In the genomic region with DNA sequence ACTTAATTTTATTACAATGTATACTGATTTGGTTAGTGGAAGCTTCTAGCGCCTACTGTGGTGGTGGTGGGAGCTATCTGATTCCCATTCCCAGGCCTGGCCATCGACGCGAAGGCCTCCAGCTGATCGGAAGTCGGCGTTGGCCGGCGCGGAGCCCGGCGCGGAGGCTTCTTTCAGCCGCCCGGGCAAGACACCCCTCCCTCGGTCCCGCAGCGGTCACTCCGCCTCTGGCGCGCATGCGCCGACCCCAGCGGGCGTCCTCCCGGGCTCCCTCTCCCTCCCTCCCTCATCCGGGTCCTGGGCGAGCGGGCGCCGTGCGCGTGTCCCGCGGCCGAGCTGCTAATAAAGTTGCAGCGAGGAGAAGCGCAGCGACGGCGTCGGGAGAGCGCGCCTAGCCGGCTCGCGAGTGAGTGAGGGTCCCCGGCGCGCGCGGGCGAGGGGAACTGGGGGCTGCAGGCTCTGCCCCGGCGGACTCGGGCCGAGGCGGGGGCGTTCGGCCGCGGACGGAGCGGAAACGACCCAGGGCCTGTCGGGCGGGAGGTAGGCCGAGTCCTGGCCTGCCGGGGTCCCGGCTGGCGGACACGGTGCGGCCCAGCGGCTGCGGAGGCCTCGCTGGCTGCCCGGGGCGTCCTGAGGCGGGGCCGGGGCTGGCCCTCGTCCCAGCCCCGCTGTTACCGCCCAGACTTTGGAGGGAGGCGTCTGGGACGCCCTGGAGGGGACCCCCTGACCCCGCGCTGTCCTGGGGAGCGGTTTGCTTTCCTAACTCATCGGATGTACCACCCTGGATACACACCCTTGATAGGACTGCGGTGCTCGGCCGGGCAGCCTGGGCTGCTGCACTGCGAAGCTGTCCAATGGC, we compare ENCODE assay signal across 1 cellular context.
TF ChIP-seq lines count a peak whose summit lies in the region.

A gene (plus strand): TSS at position 289 of the 859 bp plus-strand sequence. CDS start 20,916 bp downstream, outside the sequence.

TF ChIP-seq in K562, 482 proteins besides CTCF, POLR2A, EP300 and RAD21 (continued from another document and continues in another):
- TF ChIP-seq, protein P1, sequence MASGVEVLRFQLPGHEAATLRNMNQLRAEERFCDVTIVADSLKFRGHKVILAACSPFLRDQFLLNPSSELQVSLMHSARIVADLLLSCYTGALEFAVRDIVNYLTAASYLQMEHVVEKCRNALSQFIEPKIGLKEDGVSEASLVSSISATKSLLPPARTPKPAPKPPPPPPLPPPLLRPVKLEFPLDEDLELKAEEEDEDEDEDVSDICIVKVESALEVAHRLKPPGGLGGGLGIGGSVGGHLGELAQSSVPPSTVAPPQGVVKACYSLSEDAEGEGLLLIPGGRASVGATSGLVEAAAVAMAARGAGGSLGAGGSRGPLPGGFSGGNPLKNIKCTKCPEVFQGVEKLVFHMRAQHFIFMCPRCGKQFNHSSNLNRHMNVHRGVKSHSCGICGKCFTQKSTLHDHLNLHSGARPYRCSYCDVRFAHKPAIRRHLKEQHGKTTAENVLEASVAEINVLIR (CRISPR knock-in tag; IDR thresholded peaks at IDR 0.05), result 0 out of 2 replicates have a peak, but pooled peaks have one; percentile 22
- no peak for TF ChIP-seq ILF3 (IDR thresholded peaks at IDR 0.05; ENCODE audit: borderline replicate concordance)
- peak; percentile 36 for TF ChIP-seq SAP30 (IDR thresholded peaks at IDR 0.05; ENCODE audit: borderline replicate concordance, insufficient read depth, low read depth, low read length, poor library complexity, severe bottlenecking)
- TF ChIP-seq, protein P2, sequence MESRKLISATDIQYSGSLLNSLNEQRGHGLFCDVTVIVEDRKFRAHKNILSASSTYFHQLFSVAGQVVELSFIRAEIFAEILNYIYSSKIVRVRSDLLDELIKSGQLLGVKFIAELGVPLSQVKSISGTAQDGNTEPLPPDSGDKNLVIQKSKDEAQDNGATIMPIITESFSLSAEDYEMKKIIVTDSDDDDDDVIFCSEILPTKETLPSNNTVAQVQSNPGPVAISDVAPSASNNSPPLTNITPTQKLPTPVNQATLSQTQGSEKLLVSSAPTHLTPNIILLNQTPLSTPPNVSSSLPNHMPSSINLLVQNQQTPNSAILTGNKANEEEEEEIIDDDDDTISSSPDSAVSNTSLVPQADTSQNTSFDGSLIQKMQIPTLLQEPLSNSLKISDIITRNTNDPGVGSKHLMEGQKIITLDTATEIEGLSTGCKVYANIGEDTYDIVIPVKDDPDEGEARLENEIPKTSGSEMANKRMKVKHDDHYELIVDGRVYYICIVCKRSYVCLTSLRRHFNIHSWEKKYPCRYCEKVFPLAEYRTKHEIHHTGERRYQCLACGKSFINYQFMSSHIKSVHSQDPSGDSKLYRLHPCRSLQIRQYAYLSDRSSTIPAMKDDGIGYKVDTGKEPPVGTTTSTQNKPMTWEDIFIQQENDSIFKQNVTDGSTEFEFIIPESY (CRISPR knock-in tag; IDR thresholded peaks at IDR 0.05), result peak; percentile 50; the same call in 1 of the 2 replicates
- TF ChIP-seq SMARCE1 (IDR thresholded peaks at IDR 0.05), result 0 out of 2 replicates have a peak, but pooled peaks have one; percentile 23
- TF ChIP-seq HNRNPL (IDR thresholded peaks at IDR 0.05; ENCODE audit: low read depth, low read length), result peak; percentile 34; the same call in 1 of the 2 replicates
- TF ChIP-seq E2F3 (CRISPR knock-in tag; IDR thresholded peaks at IDR 0.05), result peak; percentile 70; the same call in 1 of the 2 replicates
- TF ChIP-seq POLR3G (IDR thresholded peaks at IDR 0.05; ENCODE audit: extremely low read depth, insufficient read length, insufficient replicate concordance), result no peak
- TF ChIP-seq, protein P3, sequence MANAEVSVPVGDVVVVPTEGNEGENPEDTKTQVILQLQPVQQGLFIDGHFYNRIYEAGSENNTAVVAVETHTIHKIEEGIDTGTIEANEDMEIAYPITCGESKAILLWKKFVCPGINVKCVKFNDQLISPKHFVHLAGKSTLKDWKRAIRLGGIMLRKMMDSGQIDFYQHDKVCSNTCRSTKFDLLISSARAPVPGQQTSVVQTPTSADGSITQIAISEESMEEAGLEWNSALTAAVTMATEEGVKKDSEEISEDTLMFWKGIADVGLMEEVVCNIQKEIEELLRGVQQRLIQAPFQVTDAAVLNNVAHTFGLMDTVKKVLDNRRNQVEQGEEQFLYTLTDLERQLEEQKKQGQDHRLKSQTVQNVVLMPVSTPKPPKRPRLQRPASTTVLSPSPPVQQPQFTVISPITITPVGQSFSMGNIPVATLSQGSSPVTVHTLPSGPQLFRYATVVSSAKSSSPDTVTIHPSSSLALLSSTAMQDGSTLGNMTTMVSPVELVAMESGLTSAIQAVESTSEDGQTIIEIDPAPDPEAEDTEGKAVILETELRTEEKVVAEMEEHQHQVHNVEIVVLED (CRISPR knock-in tag; IDR thresholded peaks at IDR 0.05), result peak; percentile 90
- TF ChIP-seq RCOR1 (IDR thresholded peaks at IDR 0.05; ENCODE audit: borderline replicate concordance in 1 of 2, low read depth in 2 of 2, low read length in 2 of 2), result peak in 1 of 2 experiments; percentile 64; a peak in 1 of 4 replicates
- TF ChIP-seq ZNF79 (CRISPR knock-in tag; IDR thresholded peaks at IDR 0.05; ENCODE audit: low read depth), result no peak
- peak; percentile 91 for TF ChIP-seq MTA3 (IDR thresholded peaks at IDR 0.05; ENCODE audit: borderline replicate concordance)
- TF ChIP-seq HDAC1 (IDR thresholded peaks at IDR 0.05), result peak in 1 of 2 experiments; percentile 50; a peak in 1 of 4 replicates
- TF ChIP-seq CBX5 (IDR thresholded peaks at IDR 0.05; ENCODE audit: borderline replicate concordance, low read depth), result no peak; the same call in 1 of the 2 replicates
- TF ChIP-seq ZNF3 (CRISPR knock-in tag; IDR thresholded peaks at IDR 0.05), result no peak
- TF ChIP-seq, protein P4, sequence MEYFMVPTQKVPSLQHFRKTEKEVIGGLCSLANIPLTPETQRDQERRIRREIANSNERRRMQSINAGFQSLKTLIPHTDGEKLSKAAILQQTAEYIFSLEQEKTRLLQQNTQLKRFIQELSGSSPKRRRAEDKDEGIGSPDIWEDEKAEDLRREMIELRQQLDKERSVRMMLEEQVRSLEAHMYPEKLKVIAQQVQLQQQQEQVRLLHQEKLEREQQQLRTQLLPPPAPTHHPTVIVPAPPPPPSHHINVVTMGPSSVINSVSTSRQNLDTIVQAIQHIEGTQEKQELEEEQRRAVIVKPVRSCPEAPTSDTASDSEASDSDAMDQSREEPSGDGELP (CRISPR knock-in tag; IDR thresholded peaks at IDR 0.05; ENCODE audit: borderline replicate concordance), result peak; percentile 98
- TF ChIP-seq, protein P5, sequence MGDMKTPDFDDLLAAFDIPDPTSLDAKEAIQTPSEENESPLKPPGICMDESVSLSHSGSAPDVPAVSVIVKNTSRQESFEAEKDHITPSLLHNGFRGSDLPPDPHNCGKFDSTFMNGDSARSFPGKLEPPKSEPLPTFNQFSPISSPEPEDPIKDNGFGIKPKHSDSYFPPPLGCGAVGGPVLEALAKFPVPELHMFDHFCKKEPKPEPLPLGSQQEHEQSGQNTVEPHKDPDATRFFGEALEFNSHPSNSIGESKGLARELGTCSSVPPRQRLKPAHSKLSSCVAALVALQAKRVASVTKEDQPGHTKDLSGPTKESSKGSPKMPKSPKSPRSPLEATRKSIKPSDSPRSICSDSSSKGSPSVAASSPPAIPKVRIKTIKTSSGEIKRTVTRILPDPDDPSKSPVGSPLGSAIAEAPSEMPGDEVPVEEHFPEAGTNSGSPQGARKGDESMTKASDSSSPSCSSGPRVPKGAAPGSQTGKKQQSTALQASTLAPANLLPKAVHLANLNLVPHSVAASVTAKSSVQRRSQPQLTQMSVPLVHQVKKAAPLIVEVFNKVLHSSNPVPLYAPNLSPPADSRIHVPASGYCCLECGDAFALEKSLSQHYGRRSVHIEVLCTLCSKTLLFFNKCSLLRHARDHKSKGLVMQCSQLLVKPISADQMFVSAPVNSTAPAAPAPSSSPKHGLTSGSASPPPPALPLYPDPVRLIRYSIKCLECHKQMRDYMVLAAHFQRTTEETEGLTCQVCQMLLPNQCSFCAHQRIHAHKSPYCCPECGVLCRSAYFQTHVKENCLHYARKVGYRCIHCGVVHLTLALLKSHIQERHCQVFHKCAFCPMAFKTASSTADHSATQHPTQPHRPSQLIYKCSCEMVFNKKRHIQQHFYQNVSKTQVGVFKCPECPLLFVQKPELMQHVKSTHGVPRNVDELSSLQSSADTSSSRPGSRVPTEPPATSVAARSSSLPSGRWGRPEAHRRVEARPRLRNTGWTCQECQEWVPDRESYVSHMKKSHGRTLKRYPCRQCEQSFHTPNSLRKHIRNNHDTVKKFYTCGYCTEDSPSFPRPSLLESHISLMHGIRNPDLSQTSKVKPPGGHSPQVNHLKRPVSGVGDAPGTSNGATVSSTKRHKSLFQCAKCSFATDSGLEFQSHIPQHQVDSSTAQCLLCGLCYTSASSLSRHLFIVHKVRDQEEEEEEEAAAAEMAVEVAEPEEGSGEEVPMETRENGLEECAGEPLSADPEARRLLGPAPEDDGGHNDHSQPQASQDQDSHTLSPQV (IDR thresholded peaks at IDR 0.05), result peak; percentile 70; the same call in 1 of the 2 replicates
- TF ChIP-seq ZNF121 (CRISPR knock-in tag; conservative IDR thresholded peaks at IDR 0.05), result peak; percentile 83
- no peak for TF ChIP-seq ZNF785 (CRISPR knock-in tag; IDR thresholded peaks at IDR 0.05)
- TF ChIP-seq CCNT2 (IDR thresholded peaks at IDR 0.05; ENCODE audit: borderline replicate concordance, extremely low read depth, insufficient read length, low read depth, low read length), result peak; percentile 83
- peak; percentile 54 for TF ChIP-seq EGR1 (conservative IDR thresholded peaks at IDR 0.05)
- 0 out of 2 replicates have a peak, but pooled peaks have one; percentile 21 for TF ChIP-seq ZNF431 (CRISPR knock-in tag; IDR thresholded peaks at IDR 0.05)
- TF ChIP-seq HCFC1 (IDR thresholded peaks at IDR 0.05; ENCODE audit: low read depth, low read length), result peak; percentile 71
- TF ChIP-seq MAZ (CRISPR knock-in tag; conservative IDR thresholded peaks at IDR 0.05 in 1 of 2, IDR thresholded peaks at IDR 0.05 in 1 of 2), result peak; percentile 97 to 98
- TF ChIP-seq CBX1 (IDR thresholded peaks at IDR 0.05; ENCODE audit: low read depth), result peak; percentile 60; the same call in 1 of the 2 replicates
- TF ChIP-seq YY1 (IDR thresholded peaks at IDR 0.05; ENCODE audit: borderline replicate concordance in 1 of 3, control insufficient read depth in 1 of 3, extremely low read depth in 1 of 3, insufficient read depth in 3 of 3, insufficient read length in 1 of 3, insufficient replicate concordance in 2 of 3, low read depth in 1 of 3, low read length in 2 of 3), result peak in 1 of 3 experiments; percentile 69
- TF ChIP-seq, protein P6, sequence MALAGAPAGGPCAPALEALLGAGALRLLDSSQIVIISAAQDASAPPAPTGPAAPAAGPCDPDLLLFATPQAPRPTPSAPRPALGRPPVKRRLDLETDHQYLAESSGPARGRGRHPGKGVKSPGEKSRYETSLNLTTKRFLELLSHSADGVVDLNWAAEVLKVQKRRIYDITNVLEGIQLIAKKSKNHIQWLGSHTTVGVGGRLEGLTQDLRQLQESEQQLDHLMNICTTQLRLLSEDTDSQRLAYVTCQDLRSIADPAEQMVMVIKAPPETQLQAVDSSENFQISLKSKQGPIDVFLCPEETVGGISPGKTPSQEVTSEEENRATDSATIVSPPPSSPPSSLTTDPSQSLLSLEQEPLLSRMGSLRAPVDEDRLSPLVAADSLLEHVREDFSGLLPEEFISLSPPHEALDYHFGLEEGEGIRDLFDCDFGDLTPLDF (CRISPR knock-in tag; IDR thresholded peaks at IDR 0.05), result peak; percentile 83
- peak; percentile 39; the same call in 1 of the 2 replicates for TF ChIP-seq BHLHE40 (IDR thresholded peaks at IDR 0.05; ENCODE audit: low read length)
- TF ChIP-seq, protein P7, sequence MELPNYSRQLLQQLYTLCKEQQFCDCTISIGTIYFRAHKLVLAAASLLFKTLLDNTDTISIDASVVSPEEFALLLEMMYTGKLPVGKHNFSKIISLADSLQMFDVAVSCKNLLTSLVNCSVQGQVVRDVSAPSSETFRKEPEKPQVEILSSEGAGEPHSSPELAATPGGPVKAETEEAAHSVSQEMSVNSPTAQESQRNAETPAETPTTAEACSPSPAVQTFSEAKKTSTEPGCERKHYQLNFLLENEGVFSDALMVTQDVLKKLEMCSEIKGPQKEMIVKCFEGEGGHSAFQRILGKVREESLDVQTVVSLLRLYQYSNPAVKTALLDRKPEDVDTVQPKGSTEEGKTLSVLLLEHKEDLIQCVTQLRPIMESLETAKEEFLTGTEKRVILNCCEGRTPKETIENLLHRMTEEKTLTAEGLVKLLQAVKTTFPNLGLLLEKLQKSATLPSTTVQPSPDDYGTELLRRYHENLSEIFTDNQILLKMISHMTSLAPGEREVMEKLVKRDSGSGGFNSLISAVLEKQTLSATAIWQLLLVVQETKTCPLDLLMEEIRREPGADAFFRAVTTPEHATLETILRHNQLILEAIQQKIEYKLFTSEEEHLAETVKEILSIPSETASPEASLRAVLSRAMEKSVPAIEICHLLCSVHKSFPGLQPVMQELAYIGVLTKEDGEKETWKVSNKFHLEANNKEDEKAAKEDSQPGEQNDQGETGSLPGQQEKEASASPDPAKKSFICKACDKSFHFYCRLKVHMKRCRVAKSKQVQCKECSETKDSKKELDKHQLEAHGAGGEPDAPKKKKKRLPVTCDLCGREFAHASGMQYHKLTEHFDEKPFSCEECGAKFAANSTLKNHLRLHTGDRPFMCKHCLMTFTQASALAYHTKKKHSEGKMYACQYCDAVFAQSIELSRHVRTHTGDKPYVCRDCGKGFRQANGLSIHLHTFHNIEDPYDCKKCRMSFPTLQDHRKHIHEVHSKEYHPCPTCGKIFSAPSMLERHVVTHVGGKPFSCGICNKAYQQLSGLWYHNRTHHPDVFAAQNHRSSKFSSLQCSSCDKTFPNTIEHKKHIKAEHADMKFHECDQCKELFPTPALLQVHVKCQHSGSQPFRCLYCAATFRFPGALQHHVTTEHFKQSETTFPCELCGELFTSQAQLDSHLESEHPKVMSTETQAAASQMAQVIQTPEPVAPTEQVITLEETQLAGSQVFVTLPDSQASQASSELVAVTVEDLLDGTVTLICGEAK (IDR thresholded peaks at IDR 0.05), result peak; percentile 100
- TF ChIP-seq, protein P7 (CRISPR knock-in tag; IDR thresholded peaks at IDR 0.05), result peak; percentile 99
- TF ChIP-seq MEIS2 (IDR thresholded peaks at IDR 0.05; ENCODE audit: partially characterized antibody), result peak; percentile 71
